ENCODE assay signal across 8 cellular contexts in genomic region chr3:120095226-120096165, GRCh38. TPM values are rescaled to one million over a fixed set of nuclear protein-coding genes. Genes with fewer than 3 reads are reported as not detected.
DNase-seq lines count a peak whose midpoint lies in the region; ATAC-seq and TF ChIP-seq lines count a peak whose summit lies in the region.

No MANE protein-coding gene starts in this region.

- H3K4me3 Mint-ChIP-seq in endothelial cell (ENCODE audit: unreplicated experiment): no peak overlapping the region
- H3K4me3 Mint-ChIP-seq in mesothelial cell of epicardium: no peak overlapping the region

- peak; percentile 31 for ATAC-seq in GM19468 (IDR thresholded peaks at IDR 0.05; ENCODE audit: extremely low read depth, unreplicated experiment)

- peak; percentile 97 for DNase-seq in COR-L47 (lab: John Stamatoyannopoulos, UW)
- DNase-seq in HPDE6-E6E7 (ENCODE audit: extremely low spot score): peak; percentile 54
- DNase-seq in NOMO-1 treated with dmso at 0.1 percent for 144 hours (lab: John Stamatoyannopoulos, UW; ENCODE audit: unreplicated experiment): peak; percentile 84
- peak; percentile 69 for DNase-seq in activated CD8-positive, alpha-beta memory T cell treated with anti-CD3 and anti-CD28 coated beads, Interleukin-2, amount 50 U/mL, for 24 hours (ENCODE audit: extremely low read depth)
- DNase-seq in endothelial cell (ENCODE audit: low spot score): peak; percentile 89
- DNase-seq in mesothelial cell of epicardium (ENCODE audit: low spot score in 2 of 2, unreplicated experiment in 2 of 2): peak; percentile 73 to 89
- peak; percentile 64 to 67 for DNase-seq in stimulated activated CD8-positive, alpha-beta memory T cell treated with anti-CD3 and anti-CD28 coated beads, Interleukin-15, amount 100 ng/mL, for 4 hours (ENCODE audit: low read depth in 2 of 2)

- H3K36me3 Mint-ChIP-seq in endothelial cell (ENCODE audit: low read depth, unreplicated experiment) (peaks cover 13% of the 10 kb centered on the region), mesothelial cell of epicardium (peaks cover 8% of the 10 kb centered on the region)

- peaks cover 16% of the 10 kb centered on the region for H3K27me3 Mint-ChIP-seq in endothelial cell (ENCODE audit: unreplicated experiment)
- no peaks in the 10 kb centered on the region for H3K27me3 Mint-ChIP-seq in mesothelial cell of epicardium (ENCODE audit: low read depth)

- peak overlapping the region; percentile 100 for H3K27ac Mint-ChIP-seq in endothelial cell (ENCODE audit: unreplicated experiment)
- H3K27ac Mint-ChIP-seq in mesothelial cell of epicardium: no peak overlapping the region

- TF ChIP-seq CTCF in endothelial cell (IDR thresholded peaks at IDR 0.05; ENCODE audit: unreplicated experiment): no peak
- TF ChIP-seq CTCF in mesothelial cell of epicardium (IDR thresholded peaks at IDR 0.05; ENCODE audit: unreplicated experiment): no peak

- no peaks in the 10 kb centered on the region for H3K9me3 Mint-ChIP-seq in endothelial cell (ENCODE audit: unreplicated experiment)
- H3K9me3 Mint-ChIP-seq in mesothelial cell of epicardium: no peaks in the 10 kb centered on the region

- peaks cover 18% of the 10 kb centered on the region for H3K4me1 Mint-ChIP-seq in endothelial cell (ENCODE audit: unreplicated experiment)
- peaks cover 26% of the 10 kb centered on the region for H3K4me1 Mint-ChIP-seq in mesothelial cell of epicardium

RNA-seq across cellular contexts. Expression of gene GSK3B, which starts 1.2 kb away (rescaled TPM):
- total RNA-seq in endothelial cell (ENCODE audit: unreplicated experiment): 78.6 TPM
- 65.4 to 72.8 TPM (median 72.4 TPM) in 3 replicates for total RNA-seq in mesothelial cell of epicardium

Comparison
In these comparisons a context has a peak if more than half of its experiments do, and no peak if none do; other contexts are left out.
1. Peak in every context shown above with its lines: DNase-seq and ATAC-seq.